Comparison of ENCODE assay signal across 10 cellular contexts in the genomic region with DNA sequence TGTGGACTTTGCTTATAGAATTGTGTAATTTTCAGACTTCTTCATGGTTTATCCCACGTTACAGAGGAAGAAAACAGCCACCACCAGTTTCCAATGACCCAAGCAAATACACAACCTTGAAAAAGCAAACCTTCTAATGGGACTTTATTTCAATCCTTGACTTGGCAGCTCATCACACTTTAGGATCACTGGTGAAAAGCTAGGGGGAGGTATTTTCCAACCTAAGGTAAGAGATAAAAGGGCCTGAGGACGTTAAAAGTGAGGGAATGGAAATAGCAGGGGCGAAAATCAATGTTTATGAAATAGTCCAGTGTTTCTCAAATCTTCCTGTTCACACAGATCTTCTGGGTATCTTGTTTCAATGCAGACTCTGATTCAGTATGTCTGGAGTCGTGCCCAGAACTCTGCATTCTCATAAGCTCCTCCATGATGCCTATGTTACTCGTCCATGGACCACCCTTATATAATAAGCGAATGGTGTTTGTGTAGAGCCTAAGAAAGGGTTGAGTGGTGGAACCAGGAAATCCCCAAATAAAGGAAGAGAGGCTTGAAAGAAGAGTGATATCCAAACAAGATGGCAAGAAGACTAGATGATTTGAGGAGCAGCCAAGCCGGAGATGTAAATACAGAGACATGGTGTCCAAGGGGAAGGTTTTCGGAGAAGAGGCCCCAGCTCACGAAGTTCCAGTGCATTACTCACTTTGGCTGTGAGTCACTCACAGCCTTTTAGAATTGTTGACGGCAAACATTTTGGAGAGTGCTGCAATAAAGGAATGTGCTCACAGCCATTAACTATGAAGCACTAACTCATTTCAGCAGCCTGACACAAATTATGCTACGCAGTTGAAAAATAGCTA.
A peak's percentile ranks its signal among the peaks of the same experiment; 100 is the strongest.
DNase-seq lines count a peak whose midpoint lies in the region; ATAC-seq, FAIRE-seq and TF ChIP-seq lines count a peak whose summit lies in the region.
"Had no signal": no experiment of that assay in that cellular context is flagged by ENCODE, and none has a peak within 500 bp of the region (broad histone marks: within the 10 kb centered on the region; RNA-seq: fewer than 3 reads in every experiment).

No MANE protein-coding gene starts in this region.

- DNase-seq in HTR-8/SVneo (ENCODE audit: insufficient read length, low spot score): peak; percentile 25
- peak; percentile 94 to 97 for DNase-seq in cardiac fibroblast (ENCODE audit: low read depth in 2 of 2)
- no peak for DNase-seq in right lobe of liver
- DNase-seq in upper lobe of left lung: no peak
- DNase-seq in NCI-H1694 (lab: John Stamatoyannopoulos, UW): no peak
- no peak for DNase-seq in NCI-H524 (lab: John Stamatoyannopoulos, UW)
- DNase-seq: activated CD4-positive, alpha-beta memory T cell treated with anti-CD3 and anti-CD28 coated beads for 36 hours; NCI-H1092 had no signal

- no peaks in the 10 kb centered on the region for H3K9me3 ChIP-seq in right lobe of liver
- no peaks in the 10 kb centered on the region for H3K9me3 ChIP-seq in upper lobe of left lung

- no peak for TF ChIP-seq CTCF in cardiac fibroblast (IDR thresholded peaks at IDR 0.05; ENCODE audit: low read depth, low read length)
- peak in 3 of 4 donors; percentile 9 to 29 (median 21) for TF ChIP-seq CTCF in right lobe of liver (IDR thresholded peaks at IDR 0.05)
- no peak for TF ChIP-seq CTCF in upper lobe of left lung (IDR thresholded peaks at IDR 0.05)

- ATAC-seq in right lobe of liver (peak in 2 of 4 donors; percentile 49 to 52), upper lobe of left lung (ENCODE audit: low FRiP score in 2 of 2) (peak; percentile 68 to 70), HG02970 (IDR thresholded peaks at IDR 0.05; ENCODE audit: low FRiP score, unreplicated experiment) (no peak)

- TF ChIP-seq EP300 in upper lobe of left lung (IDR thresholded peaks at IDR 0.05): no peak

- peak overlapping the region in 1 of 3 donors; percentile 44 for H3K27ac ChIP-seq in right lobe of liver
- no peak overlapping the region for H3K27ac ChIP-seq in upper lobe of left lung

- H3K4me1 ChIP-seq in right lobe of liver (peaks cover 0 to 21% (median 7%) of the 10 kb centered on the region in 4 donors), upper lobe of left lung (no peaks in the 10 kb centered on the region)

- TF ChIP-seq POLR2A in right lobe of liver (IDR thresholded peaks at IDR 0.05) (no peak), upper lobe of left lung (IDR thresholded peaks at IDR 0.05) (no peak)

- no peak for FAIRE-seq in HTR-8/SVneo (lab: Jason Lieb, UNC)
- FAIRE-seq: colon had no signal

- no peaks in the 10 kb centered on the region for H3K27me3 ChIP-seq in right lobe of liver
- H3K27me3 ChIP-seq in upper lobe of left lung: no peaks in the 10 kb centered on the region

- WGBS in right lobe of liver (ENCODE audit: insufficient coverage, low coverage, low lambda C conversion rate, missing lambda C conversion rate): 72% methylated on average over 11 of the region's 11 CpGs
- 72 to 74% methylated on average over 11 of the region's 11 CpGs for WGBS in upper lobe of left lung, 2 donors

- H3K4me3 ChIP-seq in cardiac fibroblast (replicated peaks in 1 of 2; ENCODE audit: low read depth in 2 of 2, low read length in 2 of 2): no peak overlapping the region
- no peak overlapping the region for H3K4me3 ChIP-seq in right lobe of liver
- no peak overlapping the region for H3K4me3 ChIP-seq in upper lobe of left lung

- H3K36me3 ChIP-seq in right lobe of liver (no peaks in the 10 kb centered on the region), upper lobe of left lung (no peaks in the 10 kb centered on the region)

- intact Hi-C loops in right lobe of liver (cut with DNase I): no loop called here

Comparison
In these comparisons a context has a peak if more than half of its experiments do, and no peak if none do; other contexts are left out.
1. DNase-seq: peak in HTR-8/SVneo (single experiment) and cardiac fibroblast (2 of 2); none in right lobe of liver (0 of 3), upper lobe of left lung (0 of 2), NCI-H1694 (single experiment) and NCI-H524 (0 of 2).
2. CTCF ChIP-seq: peak in right lobe of liver (3 of 4); none in cardiac fibroblast (single experiment) and upper lobe of left lung (0 of 6).